ENCODE assay signal across 22 cellular contexts in genomic region chr17:20086416-20087074, GRCh38.
DNase-seq lines count a peak whose midpoint lies in the region; ATAC-seq, FAIRE-seq and TF ChIP-seq lines count a peak whose summit lies in the region.
"Had no signal": no experiment of that assay in that cellular context is flagged by ENCODE, and none has a peak within 500 bp of the region (broad histone marks: within the 10 kb centered on the region; RNA-seq: fewer than 3 reads in every experiment).

No MANE protein-coding gene starts in this region.

- H2BK12ac ChIP-seq in trophoblast cell (ENCODE audit: low read length): no peak overlapping the region

- no peaks in the 10 kb centered on the region for H3K79me2 ChIP-seq in trophoblast cell (ENCODE audit: control insufficient read depth, insufficient read depth, low read length, poor library complexity)
- no peaks in the 10 kb centered on the region for H3K79me2 ChIP-seq in hepatocyte

- H3K36me3 Mint-ChIP-seq in immature natural killer cell: peaks cover 0 to 4% (median 0%) of the 10 kb centered on the region in 3 donors
- H3K36me3 Mint-ChIP-seq: activated naive CD8-positive, alpha-beta T cell had no signal

- FAIRE-seq in kidney (lab: Jason Lieb, UNC): no peak
- FAIRE-seq: bronchial epithelial cell, RCC 7860, urothelium cell line had no signal

- H3K18ac ChIP-seq in trophoblast cell (ENCODE audit: low read length): no peak overlapping the region

- H3K27me3 ChIP-seq in left ventricle myocardium inferior (ENCODE audit: low read depth): no peaks in the 10 kb centered on the region
- no peaks in the 10 kb centered on the region for H3K27me3 ChIP-seq in dorsolateral prefrontal cortex
- H3K27me3 ChIP-seq in trophoblast cell (ENCODE audit: insufficient read depth, low read length): no peaks in the 10 kb centered on the region
- no peaks in the 10 kb centered on the region for H3K27me3 ChIP-seq in hepatocyte

- H3K4me1 ChIP-seq in left ventricle myocardium inferior (peaks cover 60% of the 10 kb centered on the region), trophoblast cell (ENCODE audit: control insufficient read depth in 1 of 2, insufficient read depth in 2 of 2, low read length in 2 of 2) (peaks cover 6 to 7% of the 10 kb centered on the region in 2 experiments), kidney (ENCODE audit: control insufficient read depth in 1 of 2, insufficient read depth in 1 of 2, low read depth in 1 of 2, low read length in 2 of 2) (peaks cover 0 to 4% of the 10 kb centered on the region in 2 donors), hepatocyte (ENCODE audit: insufficient read depth) (no peaks in the 10 kb centered on the region)

- H3K9me3 Mint-ChIP-seq in immature natural killer cell: no peaks in the 10 kb centered on the region
- H3K9me3 Mint-ChIP-seq: activated T-cell treated with anti-CD3 and anti-CD28 coated beads, Interleukin-2, amount 50 U/mL, for 4 hours; CD4-positive, alpha-beta T cell had no signal

- ATAC-seq in Right ventricle myocardium superior (ENCODE audit: poor library complexity) (no peak), HG03025 (IDR thresholded peaks at IDR 0.05; ENCODE audit: low FRiP score, unreplicated experiment) (no peak)
- ATAC-seq: activated T-cell treated with anti-CD3 and anti-CD28 coated beads, Interleukin-2, amount 50 U/mL, for 4 hours; left lobe of liver had no signal

- no peak overlapping the region for H4K91ac ChIP-seq in trophoblast cell (ENCODE audit: low read depth, low read length)

- H3K4me3 ChIP-seq in left ventricle myocardium inferior (no peak overlapping the region), dorsolateral prefrontal cortex (no peak overlapping the region), trophoblast cell (ENCODE audit: low read depth, low read length) (no peak overlapping the region), kidney (ENCODE audit: low read length in 2 of 2) (no peak overlapping the region), hepatocyte (no peak overlapping the region)
- H3K4me3 ChIP-seq: GM23248, smooth muscle cell had no signal

- peak overlapping the region; percentile 95 for H3K27ac ChIP-seq in left ventricle myocardium inferior (replicated peaks)
- H3K27ac ChIP-seq in dorsolateral prefrontal cortex: peak overlapping the region in 55 of 59 donors; percentile 33 to 92 (median 77)
- no peak overlapping the region for H3K27ac ChIP-seq in trophoblast cell (ENCODE audit: low read depth, low read length)
- H3K27ac ChIP-seq in kidney (ENCODE audit: low read depth in 2 of 2, low read length in 2 of 2): peak overlapping the region in 1 of 2 donors; percentile 51
- no peak overlapping the region for H3K27ac ChIP-seq in hepatocyte
- H3K27ac ChIP-seq: GM23248 had no signal

- no peaks in the 10 kb centered on the region for H3K9me2 ChIP-seq in hepatocyte (replicated peaks; ENCODE audit: insufficient read depth)

- no peaks in the 10 kb centered on the region for H3K79me1 ChIP-seq in trophoblast cell (ENCODE audit: low read length)

- no CpG with 5 or more reads among the region's 7 CpGs for WGBS in trophoblast cell (ENCODE audit: extremely low coverage, insufficient coverage, insufficient read length)
- WGBS in hepatocyte (ENCODE audit: low lambda C conversion rate, missing lambda C conversion rate): 82% methylated on average over 7 of the region's 7 CpGs

- TF ChIP-seq CTCF in left ventricle myocardium inferior (IDR thresholded peaks at IDR 0.05; ENCODE audit: borderline replicate concordance) (peak; percentile 30), dorsolateral prefrontal cortex (IDR thresholded peaks at IDR 0.05 in 54 of 56, conservative IDR thresholded peaks at IDR 0.05 in 2 of 56; ENCODE audit: low read depth in 1 of 56, partially characterized antibody in 56 of 56) (no peak), kidney (IDR thresholded peaks at IDR 0.05; ENCODE audit: borderline replicate concordance, extremely low read depth, insufficient read depth) (no peak), hepatocyte (IDR thresholded peaks at IDR 0.05; ENCODE audit: poor library complexity) (no peak)

- H4K12ac ChIP-seq in trophoblast cell (ENCODE audit: low read depth, low read length): no peak overlapping the region

- intact Hi-C loops in left ventricle myocardium inferior (cut with micrococcal nuclease): no loop called here
- intact Hi-C loops in Right ventricle myocardium superior (cut with DNase I): no loop called here
- intact Hi-C loops in dorsolateral prefrontal cortex (cut with DNase I): no loop called here
- intact Hi-C loops in kidney (cut with DNase I): no loop called here

- H3K9me3 ChIP-seq in left ventricle myocardium inferior (replicated peaks) (no peaks in the 10 kb centered on the region), trophoblast cell (ENCODE audit: insufficient read depth, low read depth, low read length) (no peaks in the 10 kb centered on the region), kidney (ENCODE audit: control insufficient read depth in 1 of 2, low read length in 2 of 2) (peaks cover 0 to 2% of the 10 kb centered on the region in 2 donors), hepatocyte (ENCODE audit: low read depth) (no peaks in the 10 kb centered on the region)

- H4K8ac ChIP-seq in trophoblast cell (ENCODE audit: low read depth, low read length): no peak overlapping the region

- H3K9ac ChIP-seq in trophoblast cell (ENCODE audit: low read length) (no peak overlapping the region), kidney (ENCODE audit: low read length in 2 of 2) (no peak overlapping the region)
- H3K9ac ChIP-seq: GM23248 had no signal

- no peak overlapping the region for H3K4ac ChIP-seq in trophoblast cell (ENCODE audit: low read depth, low read length)

- H3K14ac ChIP-seq in trophoblast cell (ENCODE audit: low read length): no peak overlapping the region

- H3K23ac ChIP-seq in trophoblast cell (ENCODE audit: low read length): no peak overlapping the region

- H4K20me1 ChIP-seq in hepatocyte (ENCODE audit: insufficient read depth, poor library complexity, severe bottlenecking): no peaks in the 10 kb centered on the region

- no peak overlapping the region for H2AFZ ChIP-seq in trophoblast cell (ENCODE audit: insufficient read depth, low read length, poor library complexity)
- no peak overlapping the region for H2AFZ ChIP-seq in hepatocyte
- H2AFZ ChIP-seq: GM23248 had no signal

- peaks cover 13 to 49% of the 10 kb centered on the region in 2 donors for H3K4me1 Mint-ChIP-seq in immature natural killer cell

- DNase-seq in left ventricle myocardium inferior (no peak), Right ventricle myocardium superior (no peak), dorsolateral prefrontal cortex (no peak), trophoblast cell (peak; percentile 79 to 86), immature natural killer cell (no peak), kidney (no peak), hepatocyte (ENCODE audit: low spot score) (no peak)
- DNase-seq: activated CD4-positive, alpha-beta T cell treated with anti-CD3 and anti-CD28 coated beads, Interleukin-2, amount 50 U/mL, for 4 hours; activated T-cell treated with anti-CD3 and anti-CD28 coated beads, Interleukin-2, amount 50 U/mL, for 4 hours; CD4-positive, alpha-beta T cell; DND-41; effector CD8-positive, alpha-beta T cell; GM23248; hypothalamus; Karpas-422 had no signal

- peaks cover 0 to 5% (median 2%) of the 10 kb centered on the region in 3 donors for H3K27me3 Mint-ChIP-seq in immature natural killer cell (ENCODE audit: low read depth in 3 of 3)
- H3K27me3 Mint-ChIP-seq: activated naive CD8-positive, alpha-beta T cell had no signal

- H2BK120ac ChIP-seq in trophoblast cell (ENCODE audit: insufficient read depth, low read length, poor library complexity): no peak overlapping the region

- H2AK5ac ChIP-seq in trophoblast cell (ENCODE audit: low read length): no peak overlapping the region

- no peak overlapping the region for H2BK5ac ChIP-seq in trophoblast cell (ENCODE audit: low read depth, low read length, poor library complexity)

- H3K36me3 ChIP-seq in left ventricle myocardium inferior (no peaks in the 10 kb centered on the region), trophoblast cell (ENCODE audit: control insufficient read depth in 1 of 2, insufficient read depth in 2 of 2, low read length in 2 of 2) (no peaks in the 10 kb centered on the region), kidney (ENCODE audit: control insufficient read depth in 1 of 2, insufficient read depth in 2 of 2, low read length in 2 of 2) (no peaks in the 10 kb centered on the region), hepatocyte (replicated peaks; ENCODE audit: insufficient read depth, low read depth) (no peaks in the 10 kb centered on the region)

- H3K4me2 ChIP-seq in trophoblast cell (ENCODE audit: low read length) (no peak overlapping the region), hepatocyte (no peak overlapping the region)
- H3K4me2 ChIP-seq: smooth muscle cell had no signal

- no peak overlapping the region for H3K4me3 Mint-ChIP-seq in immature natural killer cell
- H3K4me3 Mint-ChIP-seq: activated naive CD8-positive, alpha-beta T cell; activated T-cell treated with anti-CD3 and anti-CD28 coated beads, Interleukin-2, amount 50 U/mL, for 4 hours; CD4-positive, alpha-beta T cell had no signal

- peak overlapping the region in 1 of 6 donors; percentile 45 for H3K27ac Mint-ChIP-seq in immature natural killer cell
- H3K27ac Mint-ChIP-seq: activated naive CD8-positive, alpha-beta T cell; CD4-positive, alpha-beta T cell had no signal

Comparison
In these comparisons a context has a peak if more than half of its experiments do, and no peak if none do; other contexts are left out.
1. DNase-seq: peak in trophoblast cell (2 of 2); none in left ventricle myocardium inferior (single experiment), Right ventricle myocardium superior (single experiment), dorsolateral prefrontal cortex (0 of 10), immature natural killer cell (0 of 3), kidney (single experiment) and hepatocyte (single experiment).
2. H3K27ac ChIP-seq: peak in left ventricle myocardium inferior (single experiment) and dorsolateral prefrontal cortex (55 of 59); none in trophoblast cell (single experiment) and hepatocyte (single experiment).